Comparison of ENCODE assay signal across 8 cellular contexts in the genomic region with DNA sequence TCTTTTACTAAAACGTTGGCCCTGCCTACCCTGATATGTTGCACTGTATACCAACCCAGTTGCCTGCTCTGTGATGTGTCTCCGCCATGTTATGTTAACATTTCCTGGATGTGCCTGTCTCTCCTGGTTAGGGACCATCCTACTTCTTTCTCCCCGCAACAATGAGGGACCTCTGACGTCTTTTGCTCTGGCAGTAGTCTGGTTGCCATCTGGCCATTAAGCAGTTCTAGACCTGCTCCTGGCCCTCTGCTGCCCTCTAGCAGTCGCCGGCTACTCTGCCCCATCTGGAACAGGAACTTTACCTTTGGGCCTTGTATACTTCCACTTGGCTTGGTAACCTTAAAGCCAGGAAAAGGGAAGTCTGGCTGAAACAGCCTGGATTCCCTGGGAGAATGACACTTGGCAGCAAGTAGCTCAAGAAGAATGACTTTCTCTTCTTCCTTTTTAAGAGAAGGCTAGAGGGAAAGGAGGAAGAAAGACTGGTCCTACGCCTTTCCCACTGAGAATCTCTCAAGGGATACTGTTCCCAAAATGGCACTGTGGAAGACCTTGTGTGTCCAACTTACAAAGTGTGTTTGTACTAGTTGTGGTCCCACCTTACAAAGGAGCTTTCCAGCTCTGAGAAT.
DNase-seq lines count a peak whose midpoint lies in the region; ATAC-seq, FAIRE-seq and TF ChIP-seq lines count a peak whose summit lies in the region.

No MANE protein-coding gene starts in this region.

- H3K4me1 ChIP-seq in Peyer's patch: no peaks in the 10 kb centered on the region
- H3K4me1 ChIP-seq in GM12878 (ENCODE audit: control insufficient read depth, insufficient read depth, low read length): no peaks in the 10 kb centered on the region
- H3K4me1 ChIP-seq in HepG2 (ENCODE audit: insufficient read depth, low read length): peaks cover 72% of the 10 kb centered on the region

- no peaks in the 10 kb centered on the region for H3K27me3 ChIP-seq in HL-60 (ENCODE audit: insufficient read depth, poor library complexity, severe bottlenecking)
- H3K27me3 ChIP-seq in Peyer's patch: no peaks in the 10 kb centered on the region
- no peaks in the 10 kb centered on the region for H3K27me3 ChIP-seq in GM12878 (replicated peaks in 1 of 2; ENCODE audit: control insufficient read depth in 2 of 2, insufficient read depth in 2 of 2, low read length in 1 of 2)
- H3K27me3 ChIP-seq in HepG2 (ENCODE audit: control insufficient read depth in 1 of 2, insufficient read depth in 2 of 2, low read length in 2 of 2): no peaks in the 10 kb centered on the region

- TF ChIP-seq CTCF in AG09319 (IDR thresholded peaks at IDR 0.05; ENCODE audit: low read depth, low read length) (peak; percentile 44), HL-60 (IDR thresholded peaks at IDR 0.05; ENCODE audit: insufficient read depth, low read length) (peak; percentile 18), Peyer's patch (IDR thresholded peaks at IDR 0.05) (peak in 4 of 6 experiments; percentile 28 to 60 (median 48)), GM12878 (IDR thresholded peaks at IDR 0.05 in 2 of 3, conservative IDR thresholded peaks at IDR 0.05 in 1 of 3; ENCODE audit: control insufficient read depth in 2 of 3, extremely low read depth in 1 of 3, insufficient read depth in 1 of 3, low read depth in 3 of 3, low read length in 3 of 3) (peak; percentile 59 to 75 (median 68)), HepG2 (CRISPR knock-in tag; IDR thresholded peaks at IDR 0.05) (peak; percentile 57)

- CTCF ChIA-PET in GM12878 (lab: Yijun Ruan, JAX) (interaction anchor here (0.6 to 5.5 kb wide), 25 partner anchors 8 to 477 kb away, joined by 3 to 77 read pairs (median 4); no protein-coding TSS in a partner anchor), HepG2 (lab: Yijun Ruan, JAX; ENCODE audit: low intra/inter-chr PET ratio, low total read pairs) (no interaction called here)

- no peaks in the 10 kb centered on the region for H4K20me1 ChIP-seq in GM12878 (ENCODE audit: control insufficient read depth, insufficient read depth)
- peaks cover 86% of the 10 kb centered on the region for H4K20me1 ChIP-seq in HepG2 (ENCODE audit: insufficient read depth, low read length)

- H3K36me3 ChIP-seq in Peyer's patch (no peaks in the 10 kb centered on the region), GM12878 (ENCODE audit: control insufficient read depth in 2 of 2, insufficient read depth in 2 of 2, low read length in 1 of 2) (no peaks in the 10 kb centered on the region), HepG2 (replicated peaks in 1 of 2; ENCODE audit: control insufficient read depth in 1 of 2, insufficient read depth in 2 of 2, low read length in 2 of 2) (peaks cover 5 to 41% of the 10 kb centered on the region in 2 experiments)

- no peak overlapping the region for H3K4me2 ChIP-seq in GM12878 (ENCODE audit: control insufficient read depth, insufficient read depth)
- H3K4me2 ChIP-seq in HepG2 (ENCODE audit: low read depth, low read length): no peak overlapping the region

- H3K9me3 ChIP-seq in Peyer's patch: no peaks in the 10 kb centered on the region
- no peaks in the 10 kb centered on the region; the same call in 2 of the 3 replicates for H3K9me3 ChIP-seq in GM12878 (replicated peaks; ENCODE audit: control insufficient read depth, insufficient read depth, low read length)
- H3K9me3 ChIP-seq in HepG2 (ENCODE audit: low read length): no peaks in the 10 kb centered on the region

- WGBS in GM12878 (ENCODE audit: insufficient coverage, insufficient replicate concordance, low lambda C conversion rate, missing lambda C conversion rate): 12% methylated on average over 7 of the region's 7 CpGs
- 77% methylated on average over 5 of the region's 7 CpGs for WGBS in HepG2 (ENCODE audit: low lambda C conversion rate)

- H3K27ac ChIP-seq in HL-60 (replicated peaks) (no peak overlapping the region), Peyer's patch (no peak overlapping the region), GM12878 (ENCODE audit: control insufficient read depth, insufficient read depth) (no peak overlapping the region), HepG2 (ENCODE audit: extremely low read length, insufficient read depth, low read length) (peak overlapping the region; percentile 22)

- H2AFZ ChIP-seq in GM12878 (ENCODE audit: control insufficient read depth, low read depth, low read length): no peak overlapping the region
- no peak overlapping the region for H2AFZ ChIP-seq in HepG2 (ENCODE audit: low read length)

- intact Hi-C loops in GM12878 (cut with micrococcal nuclease; ENCODE audit: unreplicated experiment) (loop anchor here (1.0 kb wide), 1 partner anchor 130 kb away; no protein-coding TSS in a partner anchor), HepG2 (cut with micrococcal nuclease; ENCODE audit: unreplicated experiment) (no loop called here)

- BruUV-seq in GM12878 (replicated peaks; lab: Mats Ljungman, UMichigan) (no TSS peak), HepG2 (replicated peaks; lab: Mats Ljungman, UMichigan) (no TSS peak)

- H3K4me3 ChIP-seq in HL-60 (replicated peaks; ENCODE audit: insufficient read depth, low read length) (no peak overlapping the region), Peyer's patch (no peak overlapping the region), GM12878 (no peak overlapping the region), HepG2 (replicated peaks in 1 of 3; ENCODE audit: insufficient read depth in 1 of 3, low read depth in 2 of 3, low read length in 3 of 3) (no peak overlapping the region)

- DNase-seq in AG09319 (ENCODE audit: extremely low read depth, low read depth) (no peak), HL-60 (ENCODE audit: low read depth in 1 of 2, low spot score in 1 of 2) (peak in 1 of 2 experiments; percentile 33), Peyer's patch (peak in 2 of 3 donors; percentile 68 to 75), GM12878 (ENCODE audit: low read depth, low spot score) (no peak), HepG2 (ENCODE audit: low spot score) (peak; percentile 19), SKM-1 (lab: John Stamatoyannopoulos, UW; ENCODE audit: unreplicated experiment) (no peak), 8988T (no peak)

- FAIRE-seq in GM12878 (lab: Jason Lieb, UNC) (no peak), HepG2 (lab: Jason Lieb, UNC) (no peak)

- in situ Hi-C loops in GM12878 (cut with MboI) (no loop called here), HepG2 (cut with HindIII; ENCODE audit: extremely low pct_ligation_motif_present, low pct_unique_long_range_greater_than_20kb) (no loop called here)

- ATAC-seq in GM18505 (IDR thresholded peaks at IDR 0.05; ENCODE audit: unreplicated experiment) (peak; percentile 60), GM12878 (peak; percentile 89), HepG2 (peak; percentile 59)

- H3K79me2 ChIP-seq in GM12878 (ENCODE audit: control insufficient read depth, insufficient read depth, low read length) (no peaks in the 10 kb centered on the region), HepG2 (ENCODE audit: insufficient read depth, low read length) (peaks cover 83% of the 10 kb centered on the region)

- RAD21 ChIA-PET in GM12878 (lab: Charles Lee; ENCODE audit: unreplicated experiment): interaction anchor here (1.7 to 4.4 kb wide), 2 partner anchors 15 to 129 kb away, joined by 5 to 29 read pairs; no protein-coding TSS in a partner anchor

- POLR2A ChIA-PET in GM12878 (lab: Charles Lee) (no interaction called here), HepG2 (lab: Yijun Ruan, JAX) (interaction anchor here (1.3 kb wide), 1 partner anchor 8 kb away, joined by 3 read pairs; no protein-coding TSS in a partner anchor)

- TF ChIP-seq RAD21 in GM12878 (IDR thresholded peaks at IDR 0.05; ENCODE audit: insufficient read depth, low read depth, low read length) (peak; percentile 60), HepG2 (CRISPR knock-in tag; IDR thresholded peaks at IDR 0.05) (no peak)

- H3K9ac ChIP-seq in GM12878 (ENCODE audit: control insufficient read depth, insufficient read depth, low read length) (no peak overlapping the region), HepG2 (ENCODE audit: insufficient read depth, low read depth, low read length) (no peak overlapping the region)

- no peak for TF ChIP-seq POLR2A in GM18505 (IDR thresholded peaks at IDR 0.05; ENCODE audit: borderline replicate concordance, extremely low read depth, insufficient read depth, insufficient read length)
- TF ChIP-seq POLR2A in Peyer's patch (IDR thresholded peaks at IDR 0.05): no peak
- TF ChIP-seq POLR2A in GM12878 (IDR thresholded peaks at IDR 0.05; ENCODE audit: low read depth, low read length): no peak
- TF ChIP-seq POLR2A in HepG2 (IDR thresholded peaks at IDR 0.05; ENCODE audit: insufficient read depth in 1 of 2, low read depth in 2 of 2, low read length in 2 of 2): 0 out of 4 replicates have a peak, but pooled peaks of 1 of the 2 experiments have one; percentile 27

- SMC1A ChIA-PET in GM12878 (lab: Charles Lee; ENCODE audit: uncharacterized antibody, unreplicated experiment): interaction anchor here (0.7 to 4.2 kb wide), 6 partner anchors 9 to 131 kb away, joined by 3 to 34 read pairs (median 4); no protein-coding TSS in a partner anchor

- TF ChIP-seq EP300 in GM12878 (IDR thresholded peaks at IDR 0.05; ENCODE audit: borderline replicate concordance in 1 of 2, control insufficient read depth in 1 of 2, low read depth in 2 of 2, low read length in 2 of 2): no peak
- TF ChIP-seq EP300 in HepG2 (IDR thresholded peaks at IDR 0.05; ENCODE audit: low read depth in 2 of 2, low read length in 2 of 2): no peak
- TF ChIP-seq EP300 in HepG2 (CRISPR knock-in tag; IDR thresholded peaks at IDR 0.05; ENCODE audit: borderline replicate concordance): no peak

TF ChIP-seq in HepG2, 621 proteins besides CTCF, POLR2A, EP300 and RAD21:
- TF ChIP-seq GATAD1 (CRISPR knock-in tag; IDR thresholded peaks at IDR 0.05) (no peak), POLR2AphosphoS5 (IDR thresholded peaks at IDR 0.05; ENCODE audit: low read depth, low read length) (0 out of 2 replicates have a peak, but pooled peaks have one; percentile 11), RBM22 (optimal IDR thresholded peaks at IDR 0.05; ENCODE audit: low read length) (peak; percentile 91)
TF ChIP-seq in HepG2: peak in this region for 2.

Comparison
In these comparisons a context has a peak if more than half of its experiments do, and no peak if none do; other contexts are left out.
1. DNase-seq: peak in Peyer's patch (2 of 3) and HepG2 (single experiment); none in AG09319 (single experiment), GM12878 (single experiment), SKM-1 (single experiment) and 8988T (single experiment).
2. CTCF ChIP-seq: peak in every context shown above with its lines; median percentile 68 in GM12878; 57 in HepG2; 48 in Peyer's patch; 44 in AG09319; 18 in HL-60.
3. Peak in every context shown above with its lines, with median percentiles within 50 percentile points of each other: ATAC-seq.